In the genomic region with DNA sequence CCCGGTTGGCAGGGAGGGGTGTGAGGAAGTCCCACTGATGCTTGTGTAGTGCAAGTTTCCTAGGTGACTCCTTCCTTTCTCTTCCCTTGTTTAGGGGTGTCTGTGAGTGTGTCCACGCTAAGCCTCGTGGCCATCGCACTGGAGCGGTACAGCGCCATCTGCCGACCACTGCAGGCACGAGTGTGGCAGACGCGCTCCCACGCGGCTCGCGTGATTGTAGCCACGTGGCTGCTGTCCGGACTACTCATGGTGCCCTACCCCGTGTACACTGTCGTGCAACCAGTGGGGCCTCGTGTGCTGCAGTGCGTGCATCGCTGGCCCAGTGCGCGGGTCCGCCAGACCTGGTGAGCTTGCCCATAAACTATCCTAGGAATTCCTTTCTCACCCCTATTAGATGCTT, we compare ENCODE assay signal across 20 cellular contexts. TPM values are rescaled to one million over a fixed set of nuclear protein-coding genes. Genes with fewer than 3 reads are reported as not detected.
DNase-seq lines count a peak whose midpoint lies in the region; ATAC-seq, FAIRE-seq and TF ChIP-seq lines count a peak whose summit lies in the region.
"Had no signal": no experiment of that assay in that cellular context is flagged by ENCODE, and none has a peak within 500 bp of the region (broad histone marks: within the 10 kb centered on the region; RNA-seq: fewer than 3 reads in every experiment).

No MANE protein-coding gene starts in this region.

- no peak overlapping the region for H3K18ac ChIP-seq in H9 (ENCODE audit: insufficient read length, low read depth, low read length)

- H3K9ac ChIP-seq in H9 (ENCODE audit: extremely low read depth, insufficient read length, low read length), result no peak overlapping the region

- H2BK20ac ChIP-seq in H9 (ENCODE audit: low read depth, low read length, poor library complexity, severe bottlenecking), result no peak overlapping the region

- no peaks in the 10 kb centered on the region for H3K79me2 ChIP-seq in H9 (ENCODE audit: insufficient read depth, low read length)

- no CpG with 5 or more reads among the region's 24 CpGs for WGBS in H9 (ENCODE audit: extremely low coverage, insufficient read length, low lambda C conversion rate)

- ATAC-seq in natural killer cell treated with Interleukin-12 subunit alpha and Interleukin-12 subunit beta and Interleukin-15 and Interleukin-18, amount 100 ng/mL, for 72 hours, result peak; percentile 56 to 58
- no peak for ATAC-seq in activated CD4-positive, CD25-positive, alpha-beta regulatory T cell treated with anti-CD3 and anti-CD28 coated beads, Interleukin-2, amount 50 U/mL, for 24 hours
- no peak for ATAC-seq in HG02973 (IDR thresholded peaks at IDR 0.05; ENCODE audit: unreplicated experiment)

- H3K23ac ChIP-seq in H9 (ENCODE audit: insufficient read length, low read depth, low read length), result no peak overlapping the region

- H4K8ac ChIP-seq in H9 (replicated peaks; ENCODE audit: insufficient read length, low read depth, low read length), result no peak overlapping the region

- H3K4me1 Mint-ChIP-seq in H9, result peaks cover 13 to 14% of the 10 kb centered on the region in 2 experiments
- peaks cover 7 to 11% of the 10 kb centered on the region in 2 donors for H3K4me1 Mint-ChIP-seq in natural killer cell treated with Interleukin-12 subunit alpha and Interleukin-12 subunit beta and Interleukin-15 and Interleukin-18, amount 100 ng/mL, for 72 hours (ENCODE audit: low read depth in 2 of 2)

- H3K27ac Mint-ChIP-seq in H9, result no peak overlapping the region
- no peak overlapping the region for H3K27ac Mint-ChIP-seq in natural killer cell treated with Interleukin-12 subunit alpha and Interleukin-12 subunit beta and Interleukin-15 and Interleukin-18, amount 100 ng/mL, for 72 hours

- H3K4ac ChIP-seq in H9 (ENCODE audit: low read depth, low read length), result no peak overlapping the region

- H2BK5ac ChIP-seq in H9 (ENCODE audit: insufficient read length, low read length), result no peak overlapping the region

- no peak overlapping the region for H2AFZ ChIP-seq in H9 (ENCODE audit: low read length)

- no peak overlapping the region for H3K56ac ChIP-seq in H9 (ENCODE audit: insufficient read length, low read depth, low read length)

- H3K27ac ChIP-seq in C4-2B (no peak overlapping the region), H9 (ENCODE audit: insufficient read length, low read depth, low read length) (no peak overlapping the region), brain microvascular endothelial cell (no peak overlapping the region)
- H3K27ac ChIP-seq: right lobe of liver, RWPE1 had no signal

- TF ChIP-seq CTCF in C4-2B (conservative IDR thresholded peaks at IDR 0.05) (peak; percentile 49), H9 (conservative IDR thresholded peaks at IDR 0.05) (peak; percentile 64; the same call in 2 of the 3 replicates), brain microvascular endothelial cell (IDR thresholded peaks at IDR 0.05; ENCODE audit: low read depth, low read length, missing control alignments) (peak; percentile 13)

- H3K9me3 Mint-ChIP-seq in H9, result no peaks in the 10 kb centered on the region
- no peaks in the 10 kb centered on the region for H3K9me3 Mint-ChIP-seq in natural killer cell treated with Interleukin-12 subunit alpha and Interleukin-12 subunit beta and Interleukin-15 and Interleukin-18, amount 100 ng/mL, for 72 hours

- no peak overlapping the region for H2AK5ac ChIP-seq in H9 (ENCODE audit: insufficient read length, low read length)

- H2BK120ac ChIP-seq in H9 (ENCODE audit: low read depth, low read length, poor library complexity, severe bottlenecking), result no peak overlapping the region

- H4K91ac ChIP-seq in H9 (ENCODE audit: insufficient read length, low read depth, low read length), result no peak overlapping the region

- peak; percentile 52 for DNase-seq in H9
- no peak for DNase-seq in brain microvascular endothelial cell
- DNase-seq in natural killer cell treated with Interleukin-12 subunit alpha and Interleukin-12 subunit beta and Interleukin-15 and Interleukin-18, amount 100 ng/mL, for 72 hours (ENCODE audit: low spot score), result no peak
- DNase-seq in germinal center (ENCODE audit: low spot score), result no peak
- no peak for DNase-seq in frontal cortex (ENCODE audit: low spot score in 2 of 2)
- DNase-seq: AML-193; cerebellar nuclear complex; effector memory CD4-positive, alpha-beta T cell; NCI-H1417; NCI-H2171 treated with DMSO at 0.1 percent for 48 hours; right lobe of liver; SW 1271 had no signal

- no peak overlapping the region for H3K4me3 Mint-ChIP-seq in H9
- no peak overlapping the region for H3K4me3 Mint-ChIP-seq in natural killer cell treated with Interleukin-12 subunit alpha and Interleukin-12 subunit beta and Interleukin-15 and Interleukin-18, amount 100 ng/mL, for 72 hours

- no peak overlapping the region for H3T11ph ChIP-seq in H9 (ENCODE audit: low read length)

- no peaks in the 10 kb centered on the region for H3K23me2 ChIP-seq in H9 (ENCODE audit: insufficient read length, low read depth, low read length, poor library complexity, severe bottlenecking)

- peaks cover 39% of the 10 kb centered on the region for H3K27me3 Mint-ChIP-seq in H9 (ENCODE audit: low read depth)
- peaks cover 25 to 27% of the 10 kb centered on the region in 2 donors for H3K27me3 Mint-ChIP-seq in natural killer cell treated with Interleukin-12 subunit alpha and Interleukin-12 subunit beta and Interleukin-15 and Interleukin-18, amount 100 ng/mL, for 72 hours

- H3K79me1 ChIP-seq in H9 (ENCODE audit: insufficient read depth, low read depth, low read length, poor library complexity, severe bottlenecking), result no peaks in the 10 kb centered on the region

- no peak overlapping the region for H3K4me2 ChIP-seq in H9 (ENCODE audit: insufficient read depth, insufficient read length, low read length)

- no peaks in the 10 kb centered on the region for H3K4me1 ChIP-seq in H9 (ENCODE audit: insufficient read depth, low read length)
- H3K4me1 ChIP-seq: right lobe of liver had no signal

- no peaks in the 10 kb centered on the region for H3K9me3 ChIP-seq in H9 (ENCODE audit: control insufficient read depth, low read depth, low read length)
- H3K9me3 ChIP-seq: right lobe of liver had no signal

- no peaks in the 10 kb centered on the region for H3K36me3 ChIP-seq in brain microvascular endothelial cell (replicated peaks)
- H3K36me3 ChIP-seq: right lobe of liver had no signal

- no peak overlapping the region for H2BK12ac ChIP-seq in H9 (ENCODE audit: insufficient read length, low read depth, low read length)

- in situ Hi-C loops in brain microvascular endothelial cell (cut with HindIII; ENCODE audit: low pct_ligation_motif_present, low sequenced_read_pairs), result no loop called here

- H4K20me1 ChIP-seq in H9 (ENCODE audit: control insufficient read depth, insufficient read depth, insufficient read length), result no peaks in the 10 kb centered on the region

- FAIRE-seq in frontal cortex (lab: Jason Lieb, UNC), result no peak
- FAIRE-seq: G401.6 had no signal

- no peak overlapping the region for H2BK15ac ChIP-seq in H9 (ENCODE audit: low read depth, low read length)

- H3K36me3 Mint-ChIP-seq in H9 (ENCODE audit: insufficient read depth in 1 of 3, low read depth in 3 of 3), result peaks cover 0 to 21% (median 4%) of the 10 kb centered on the region in 3 experiments; a peak in 4 of 7 replicates
- no peaks in the 10 kb centered on the region for H3K36me3 Mint-ChIP-seq in natural killer cell treated with Interleukin-12 subunit alpha and Interleukin-12 subunit beta and Interleukin-15 and Interleukin-18, amount 100 ng/mL, for 72 hours

- no peak overlapping the region for H3K14ac ChIP-seq in H9 (ENCODE audit: insufficient read depth, low read length)

- H3K27me3 ChIP-seq in H9 (ENCODE audit: insufficient read depth, low read length) (no peaks in the 10 kb centered on the region), brain microvascular endothelial cell (replicated peaks) (no peaks in the 10 kb centered on the region)
- H3K27me3 ChIP-seq: right lobe of liver had no signal

- no peak overlapping the region for H3K4me3 ChIP-seq in brain microvascular endothelial cell (ENCODE audit: low read depth, low read length)
- H3K4me3 ChIP-seq: right lobe of liver had no signal

- H4K5ac ChIP-seq in H9 (ENCODE audit: insufficient read length, low read depth, low read length), result no peak overlapping the region

RNA-seq across cellular contexts. Expression of a gene that starts 10.4 kb away (rescaled TPM):
- 10.6 and 10.9 TPM in 2 replicates for total RNA-seq in H9 (2021)
- not detected for total RNA-seq in natural killer cell treated with Interleukin-12 subunit alpha and Interleukin-12 subunit beta and Interleukin-15 and Interleukin-18, amount 100 ng/mL, for 72 hours
- total RNA-seq in frontal cortex, result 5.7 TPM
- total RNA-seq: H4, mononuclear cell, omental fat pad, right lobe of liver had no signal

RNA-seq across cellular contexts. Expression of a gene that starts 31.1 kb away (rescaled TPM):
- total RNA-seq in H9 (2021), result 0.11 and 0.20 TPM in 2 replicates
- total RNA-seq in natural killer cell treated with Interleukin-12 subunit alpha and Interleukin-12 subunit beta and Interleukin-15 and Interleukin-18, amount 100 ng/mL, for 72 hours, result not detected
- 0.41 TPM for total RNA-seq in frontal cortex
- total RNA-seq: H4 had no signal

RNA-seq across cellular contexts. Expression of a gene that starts 35.6 kb away (rescaled TPM):
- total RNA-seq in H9 (2021), result 27.4 and 28.5 TPM in 2 replicates
- total RNA-seq in natural killer cell treated with Interleukin-12 subunit alpha and Interleukin-12 subunit beta and Interleukin-15 and Interleukin-18, amount 100 ng/mL, for 72 hours, result 10 to 100 TPM; 45.6 to 52.2 TPM
- 19.6 TPM for total RNA-seq in frontal cortex

RNA-seq across cellular contexts. Expression of a gene that starts 50.3 kb away (rescaled TPM):
- total RNA-seq in H9 (2021) (56.7 and 60.0 TPM in 2 replicates), frontal cortex (7.3 TPM)
- under 1 TPM in 1 of 2 donors, not detected in 1; 0.78 TPM for total RNA-seq in natural killer cell treated with Interleukin-12 subunit alpha and Interleukin-12 subunit beta and Interleukin-15 and Interleukin-18, amount 100 ng/mL, for 72 hours

Comparison
In these comparisons a context has a peak if more than half of its experiments do, and no peak if none do; other contexts are left out.
1. CTCF ChIP-seq: peak in every context shown above with its lines; median percentile 64 in H9; 49 in C4-2B; 13 in brain microvascular endothelial cell.
2. ATAC-seq: peak in natural killer cell treated with Interleukin-12 subunit alpha and Interleukin-12 subunit beta and Interleukin-15 and Interleukin-18, amount 100 ng/mL, for 72 hours (2 of 2); none in activated CD4-positive, CD25-positive, alpha-beta regulatory T cell treated with anti-CD3 and anti-CD28 coated beads, Interleukin-2, amount 50 U/mL, for 24 hours (0 of 2) and HG02973 (single experiment).